Comparison of ENCODE assay signal across 1 cellular context in the genomic region with DNA sequence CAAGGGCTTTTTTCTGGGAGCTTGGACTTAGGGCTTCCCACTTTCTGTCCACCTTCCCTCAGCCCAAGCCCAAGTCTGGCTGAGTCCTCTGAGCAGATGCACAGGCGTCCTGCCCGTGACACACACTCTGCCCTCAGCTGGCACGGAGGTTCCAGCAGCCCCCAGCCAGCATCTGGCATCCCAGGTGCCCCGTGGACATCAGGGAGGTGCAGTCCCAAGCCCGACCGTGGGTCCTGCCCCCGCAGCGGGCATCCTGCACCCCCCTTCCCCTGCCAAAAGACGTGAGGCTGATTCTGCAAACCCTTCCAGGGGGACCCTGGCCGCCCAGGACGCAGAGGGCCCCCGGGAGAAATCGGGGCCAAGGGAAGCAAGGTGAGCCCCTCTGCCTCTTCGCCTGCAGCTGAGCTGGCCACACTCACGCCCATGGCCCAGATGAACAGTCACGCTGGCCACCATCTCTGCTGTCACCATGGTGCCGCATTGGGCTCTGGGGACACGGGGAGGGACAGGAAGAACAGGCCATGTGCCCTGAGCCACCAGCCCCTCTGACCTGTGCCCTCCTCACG.
TF ChIP-seq lines count a peak whose summit lies in the region.

No MANE protein-coding gene starts in this region.

TF ChIP-seq in WTC11, 78 proteins besides CTCF, POLR2A, EP300 and RAD21 (continued from another document):
- TF ChIP-seq, protein P1, sequence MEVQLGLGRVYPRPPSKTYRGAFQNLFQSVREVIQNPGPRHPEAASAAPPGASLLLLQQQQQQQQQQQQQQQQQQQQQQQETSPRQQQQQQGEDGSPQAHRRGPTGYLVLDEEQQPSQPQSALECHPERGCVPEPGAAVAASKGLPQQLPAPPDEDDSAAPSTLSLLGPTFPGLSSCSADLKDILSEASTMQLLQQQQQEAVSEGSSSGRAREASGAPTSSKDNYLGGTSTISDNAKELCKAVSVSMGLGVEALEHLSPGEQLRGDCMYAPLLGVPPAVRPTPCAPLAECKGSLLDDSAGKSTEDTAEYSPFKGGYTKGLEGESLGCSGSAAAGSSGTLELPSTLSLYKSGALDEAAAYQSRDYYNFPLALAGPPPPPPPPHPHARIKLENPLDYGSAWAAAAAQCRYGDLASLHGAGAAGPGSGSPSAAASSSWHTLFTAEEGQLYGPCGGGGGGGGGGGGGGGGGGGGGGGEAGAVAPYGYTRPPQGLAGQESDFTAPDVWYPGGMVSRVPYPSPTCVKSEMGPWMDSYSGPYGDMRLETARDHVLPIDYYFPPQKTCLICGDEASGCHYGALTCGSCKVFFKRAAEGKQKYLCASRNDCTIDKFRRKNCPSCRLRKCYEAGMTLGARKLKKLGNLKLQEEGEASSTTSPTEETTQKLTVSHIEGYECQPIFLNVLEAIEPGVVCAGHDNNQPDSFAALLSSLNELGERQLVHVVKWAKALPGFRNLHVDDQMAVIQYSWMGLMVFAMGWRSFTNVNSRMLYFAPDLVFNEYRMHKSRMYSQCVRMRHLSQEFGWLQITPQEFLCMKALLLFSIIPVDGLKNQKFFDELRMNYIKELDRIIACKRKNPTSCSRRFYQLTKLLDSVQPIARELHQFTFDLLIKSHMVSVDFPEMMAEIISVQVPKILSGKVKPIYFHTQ (CRISPR knock-in tag; IDR thresholded peaks at IDR 0.05) = no peak
